ENCODE assay signal across 27 cellular contexts in genomic region chr2:152710713-152711112, GRCh38.
"Had no signal": no experiment of that assay in that cellular context is flagged by ENCODE, and none has a peak within 500 bp of the region (broad histone marks: within the 10 kb centered on the region; RNA-seq: fewer than 3 reads in every experiment).

No MANE protein-coding gene starts in this region.

- DNase-seq: activated CD4-positive, alpha-beta T cell treated with anti-CD3 and anti-CD28 coated beads, Interleukin-2, amount 50 U/mL, for 4 hours; activated CD8-positive, alpha-beta memory T cell treated with anti-CD3 and anti-CD28 coated beads for 24 hours; activated CD8-positive, alpha-beta memory T cell treated with anti-CD3 and anti-CD28 coated beads, Interleukin-2, amount 50 U/mL, for 4 hours; activated effector memory CD4-positive, alpha-beta T cell treated with Interleukin-2 at 50 U/mL for 16 hours; activated naive CD4-positive, alpha-beta T cell treated with anti-CD3 and anti-CD28 coated beads for 36 hours; activated naive CD8-positive, alpha-beta T cell treated with anti-CD3 and anti-CD28 coated beads, Interleukin-2, amount 10 ng/mL, durations not matched to agents 7 days and 5 days; activated T-cell treated with anti-CD3 and anti-CD28 coated beads, Interleukin-2, amount 50 U/mL, for 4 hours; aorta; central memory CD4-positive, alpha-beta T cell; colonic mucosa; dorsolateral prefrontal cortex; effector memory CD8-positive, alpha-beta T cell; head of caudate nucleus; left colon; mesenchymal stem cell; pancreas; psoas muscle; stimulated activated CD4-positive, alpha-beta T cell treated with anti-CD3 and anti-CD28 coated beads, Interleukin-4, amount 100 ng/mL, for 24 hours; substantia nigra; T-helper 2 cell; thyroid gland; upper lobe of right lung; WERI-Rb-1 had no signal

- H3K27ac ChIP-seq: colonic mucosa, dorsolateral prefrontal cortex, esophagus muscularis mucosa, gastroesophageal sphincter, neutrophil, pancreas, psoas muscle, right atrium auricular region, thyroid gland, upper lobe of right lung, WERI-Rb-1 had no signal

- H3K27me3 ChIP-seq: colonic mucosa, dorsolateral prefrontal cortex, esophagus muscularis mucosa, gastroesophageal sphincter, neutrophil, pancreas, right atrium auricular region, thyroid gland, upper lobe of right lung had no signal

- H3K4me1 ChIP-seq: colonic mucosa had no signal

- H3K9me3 ChIP-seq: colonic mucosa, esophagus muscularis mucosa, gastroesophageal sphincter, neutrophil, pancreas, psoas muscle, right atrium auricular region, thyroid gland, upper lobe of right lung had no signal

- ATAC-seq: activated T-cell treated with anti-CD3 and anti-CD28 coated beads, Interleukin-2, amount 50 U/mL, for 4 hours; effector memory CD8-positive, alpha-beta T cell; gastroesophageal sphincter; left colon; pancreas; psoas muscle; upper lobe of right lung had no signal

- H3K36me3 ChIP-seq: colonic mucosa, pancreas had no signal

- H3K4me3 ChIP-seq: colonic mucosa, dorsolateral prefrontal cortex, esophagus muscularis mucosa, gastroesophageal sphincter, pancreas, psoas muscle, right atrium auricular region, thyroid gland, upper lobe of right lung had no signal
